In the genomic region with DNA sequence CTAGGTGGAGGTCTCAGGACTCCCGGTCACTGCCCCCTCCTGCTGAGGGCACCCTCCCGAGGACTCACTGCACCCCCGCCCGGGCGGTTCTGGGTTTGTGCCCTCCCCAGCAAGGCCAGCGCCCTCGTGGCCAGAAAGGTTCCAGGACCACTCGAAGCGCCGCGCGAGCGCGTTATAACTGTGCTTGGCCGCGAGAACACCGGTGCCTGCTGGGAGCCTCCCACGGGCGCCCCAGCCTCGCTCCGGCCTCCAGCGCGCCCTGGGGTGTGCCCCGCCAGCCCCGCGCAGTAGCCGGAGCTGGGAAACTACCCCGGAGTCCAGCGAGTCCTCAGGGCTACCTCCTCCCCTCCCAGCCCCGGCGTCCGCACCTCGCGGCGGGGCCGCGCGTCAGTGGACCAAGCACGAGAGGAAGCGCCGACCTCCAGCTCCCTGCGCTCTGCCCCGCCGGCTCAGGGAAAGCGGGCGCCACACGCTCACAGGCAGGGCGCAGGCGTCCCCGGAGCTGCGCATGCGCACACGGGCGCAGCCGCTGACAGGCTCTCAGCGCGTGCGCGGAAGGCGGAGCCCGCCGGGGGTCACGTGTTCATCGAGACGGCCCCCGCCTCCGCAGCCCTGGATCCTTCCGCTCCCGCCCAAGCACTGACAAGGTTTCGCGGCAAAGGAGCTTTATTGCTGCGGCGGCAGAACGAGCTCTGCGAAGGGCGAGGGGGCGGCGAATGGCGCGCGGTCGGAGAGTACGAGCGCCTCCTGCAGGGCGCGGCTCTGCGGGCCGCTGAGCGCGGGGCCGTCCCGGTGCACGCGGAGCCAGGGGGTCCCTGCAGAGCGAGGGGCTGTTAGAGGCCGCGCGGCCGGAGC, we compare ENCODE assay signal across 8 cellular contexts. TPM values are rescaled to one million over a fixed set of nuclear protein-coding genes. Genes with fewer than 3 reads are reported as not detected.
DNase-seq lines count a peak whose midpoint lies in the region; ATAC-seq and TF ChIP-seq lines count a peak whose summit lies in the region.

A gene with protein sequence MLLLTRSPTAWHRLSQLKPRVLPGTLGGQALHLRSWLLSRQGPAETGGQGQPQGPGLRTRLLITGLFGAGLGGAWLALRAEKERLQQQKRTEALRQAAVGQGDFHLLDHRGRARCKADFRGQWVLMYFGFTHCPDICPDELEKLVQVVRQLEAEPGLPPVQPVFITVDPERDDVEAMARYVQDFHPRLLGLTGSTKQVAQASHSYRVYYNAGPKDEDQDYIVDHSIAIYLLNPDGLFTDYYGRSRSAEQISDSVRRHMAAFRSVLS (minus strand): TSS at position 495 of the 855 bp plus-strand sequence. CDS start 1,187 bp downstream, outside the sequence.

- intact Hi-C loops in cardiac septum (cut with DNase I) = loop anchor here (5.0 kb wide), 2 partner anchors 37 to 57 kb away; a partner anchor contains a TSS

- H3K4me1 Mint-ChIP-seq in activated naive CD8-positive, alpha-beta T cell treated with anti-CD3 and anti-CD28 coated beads, Interleukin-2, amount 50 U/mL, for 24 hours = peaks cover 33% of the 10 kb centered on the region
- H3K4me1 Mint-ChIP-seq in type B pancreatic cell (ENCODE audit: unreplicated experiment) = peaks cover 6% of the 10 kb centered on the region

- peak within 1 kb of the TSS; percentile 88 for H3K4me3 Mint-ChIP-seq in activated naive CD8-positive, alpha-beta T cell treated with anti-CD3 and anti-CD28 coated beads, Interleukin-2, amount 50 U/mL, for 24 hours
- H3K4me3 Mint-ChIP-seq in type B pancreatic cell = peak within 1 kb of the TSS; percentile 97

- H3K27ac Mint-ChIP-seq in activated naive CD8-positive, alpha-beta T cell treated with anti-CD3 and anti-CD28 coated beads, Interleukin-2, amount 50 U/mL, for 24 hours = peak within 1 kb of the TSS; percentile 87
- peak within 1 kb of the TSS; percentile 99 for H3K27ac Mint-ChIP-seq in type B pancreatic cell

- peak; percentile 99 for DNase-seq in GM10266 (ENCODE audit: extremely low spot score)
- DNase-seq in NCI-H1105 (lab: John Stamatoyannopoulos, UW) = peak; percentile 93
- peak; percentile 72 to 89 for DNase-seq in SW 1271 (lab: John Stamatoyannopoulos, UW)
- peak; percentile 99 for DNase-seq in activated naive CD8-positive, alpha-beta T cell treated with anti-CD3 and anti-CD28 coated beads, Interleukin-2, amount 50 U/mL, for 24 hours
- DNase-seq in cardiac septum (ENCODE audit: low spot score) = peak; percentile 97
- peak; percentile 93 for DNase-seq in pons (ENCODE audit: low spot score)
- peak; percentile 99 for DNase-seq in type B pancreatic cell (ENCODE audit: extremely low spot score, unreplicated experiment)

- TF ChIP-seq CTCF in GM10266 (IDR thresholded peaks at IDR 0.05; ENCODE audit: control insufficient read depth, insufficient read depth, low read depth, missing control alignments) (peak; percentile 86), type B pancreatic cell (conservative IDR thresholded peaks at IDR 0.05) (peak; percentile 70)

- no peaks in the 10 kb centered on the region for H3K27me3 Mint-ChIP-seq in activated naive CD8-positive, alpha-beta T cell treated with anti-CD3 and anti-CD28 coated beads, Interleukin-2, amount 50 U/mL, for 24 hours
- peaks cover 20% of the 10 kb centered on the region for H3K27me3 Mint-ChIP-seq in type B pancreatic cell

- H3K9me3 Mint-ChIP-seq in activated naive CD8-positive, alpha-beta T cell treated with anti-CD3 and anti-CD28 coated beads, Interleukin-2, amount 50 U/mL, for 24 hours = no peaks in the 10 kb centered on the region
- H3K9me3 Mint-ChIP-seq in type B pancreatic cell = no peaks in the 10 kb centered on the region

- peaks cover 17% of the 10 kb centered on the region for H3K36me3 Mint-ChIP-seq in activated naive CD8-positive, alpha-beta T cell treated with anti-CD3 and anti-CD28 coated beads, Interleukin-2, amount 50 U/mL, for 24 hours (ENCODE audit: low read depth)
- peaks cover 4% of the 10 kb centered on the region for H3K36me3 Mint-ChIP-seq in type B pancreatic cell

- ATAC-seq in HG02588 (IDR thresholded peaks at IDR 0.05; ENCODE audit: unreplicated experiment) = peak; percentile 37
- ATAC-seq in activated naive CD8-positive, alpha-beta T cell treated with anti-CD3 and anti-CD28 coated beads, Interleukin-2, amount 50 U/mL, for 24 hours = peak; percentile 60

RNA-seq across cellular contexts. Expression of the gene that starts here (rescaled TPM):
- total RNA-seq in cardiac septum (2.4 TPM), type B pancreatic cell (ENCODE audit: low replicate concordance) (2.0 and 6.1 TPM in 2 replicates)

Comparison
In these comparisons a context has a peak if more than half of its experiments do, and no peak if none do; other contexts are left out.
1. Peak in every context shown above with its lines: DNase-seq and ATAC-seq.